ENCODE assay signal across 2 cellular contexts in the genomic region with DNA sequence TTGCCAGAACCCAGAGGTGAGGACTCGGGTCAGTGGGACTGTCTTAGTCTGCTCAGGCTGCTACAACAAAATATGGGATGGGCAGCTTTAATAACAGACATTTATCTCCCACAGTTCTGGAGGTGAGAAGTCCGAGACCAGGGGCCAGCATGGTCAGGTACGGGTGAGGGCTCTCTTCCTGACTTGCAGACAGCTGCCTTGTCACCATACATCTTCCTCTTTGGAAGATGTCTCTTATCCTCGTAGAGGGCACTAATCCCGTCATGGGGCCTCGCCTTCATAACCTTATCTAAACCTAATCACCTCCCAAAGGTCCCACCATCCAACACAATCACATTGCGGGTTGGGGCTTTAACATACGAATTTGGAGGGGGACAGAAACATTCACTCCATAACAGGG.
A peak's percentile ranks its signal among the peaks of the same experiment; 100 is the strongest.
TF ChIP-seq lines count a peak whose summit lies in the region.

No MANE protein-coding gene starts in this region.

TF ChIP-seq in HepG2, 621 proteins besides CTCF, POLR2A, EP300 and RAD21:
- TF ChIP-seq, protein P1, sequence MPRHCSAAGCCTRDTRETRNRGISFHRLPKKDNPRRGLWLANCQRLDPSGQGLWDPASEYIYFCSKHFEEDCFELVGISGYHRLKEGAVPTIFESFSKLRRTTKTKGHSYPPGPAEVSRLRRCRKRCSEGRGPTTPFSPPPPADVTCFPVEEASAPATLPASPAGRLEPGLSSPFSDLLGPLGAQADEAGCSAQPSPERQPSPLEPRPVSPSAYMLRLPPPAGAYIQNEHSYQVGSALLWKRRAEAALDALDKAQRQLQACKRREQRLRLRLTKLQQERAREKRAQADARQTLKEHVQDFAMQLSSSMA (CRISPR knock-in tag; IDR thresholded peaks at IDR 0.05): no peak
- TF ChIP-seq SP140L (CRISPR knock-in tag; IDR thresholded peaks at IDR 0.05; ENCODE audit: borderline replicate concordance) (no peak), HIVEP1 (CRISPR knock-in tag; IDR thresholded peaks at IDR 0.05) (no peak), ZNF616 (CRISPR knock-in tag; IDR thresholded peaks at IDR 0.05; ENCODE audit: low read depth) (no peak), TAF15 (IDR thresholded peaks at IDR 0.05; ENCODE audit: low read depth, low read length, poor library complexity, severe bottlenecking) (no peak), HOXD1 (CRISPR knock-in tag; IDR thresholded peaks at IDR 0.05) (no peak), ATF7-NPFF (CRISPR knock-in tag; IDR thresholded peaks at IDR 0.05; ENCODE audit: low read depth) (no peak), EEA1 (CRISPR knock-in tag; IDR thresholded peaks at IDR 0.05; ENCODE audit: borderline replicate concordance) (no peak), NFE2L2 (IDR thresholded peaks at IDR 0.05; ENCODE audit: low read length) (no peak), ZSCAN25 (CRISPR knock-in tag; IDR thresholded peaks at IDR 0.05) (no peak), HDAC2 (CRISPR knock-in tag; IDR thresholded peaks at IDR 0.05) (no peak), ARID2 (CRISPR knock-in tag; IDR thresholded peaks at IDR 0.05; ENCODE audit: borderline replicate concordance) (no peak)
- TF ChIP-seq, protein P2, sequence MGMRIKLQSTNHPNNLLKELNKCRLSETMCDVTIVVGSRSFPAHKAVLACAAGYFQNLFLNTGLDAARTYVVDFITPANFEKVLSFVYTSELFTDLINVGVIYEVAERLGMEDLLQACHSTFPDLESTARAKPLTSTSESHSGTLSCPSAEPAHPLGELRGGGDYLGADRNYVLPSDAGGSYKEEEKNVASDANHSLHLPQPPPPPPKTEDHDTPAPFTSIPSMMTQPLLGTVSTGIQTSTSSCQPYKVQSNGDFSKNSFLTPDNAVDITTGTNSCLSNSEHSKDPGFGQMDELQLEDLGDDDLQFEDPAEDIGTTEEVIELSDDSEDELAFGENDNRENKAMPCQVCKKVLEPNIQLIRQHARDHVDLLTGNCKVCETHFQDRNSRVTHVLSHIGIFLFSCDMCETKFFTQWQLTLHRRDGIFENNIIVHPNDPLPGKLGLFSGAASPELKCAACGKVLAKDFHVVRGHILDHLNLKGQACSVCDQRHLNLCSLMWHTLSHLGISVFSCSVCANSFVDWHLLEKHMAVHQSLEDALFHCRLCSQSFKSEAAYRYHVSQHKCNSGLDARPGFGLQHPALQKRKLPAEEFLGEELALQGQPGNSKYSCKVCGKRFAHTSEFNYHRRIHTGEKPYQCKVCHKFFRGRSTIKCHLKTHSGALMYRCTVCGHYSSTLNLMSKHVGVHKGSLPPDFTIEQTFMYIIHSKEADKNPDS (CRISPR knock-in tag; IDR thresholded peaks at IDR 0.05): no peak
- TF ChIP-seq, protein P3, sequence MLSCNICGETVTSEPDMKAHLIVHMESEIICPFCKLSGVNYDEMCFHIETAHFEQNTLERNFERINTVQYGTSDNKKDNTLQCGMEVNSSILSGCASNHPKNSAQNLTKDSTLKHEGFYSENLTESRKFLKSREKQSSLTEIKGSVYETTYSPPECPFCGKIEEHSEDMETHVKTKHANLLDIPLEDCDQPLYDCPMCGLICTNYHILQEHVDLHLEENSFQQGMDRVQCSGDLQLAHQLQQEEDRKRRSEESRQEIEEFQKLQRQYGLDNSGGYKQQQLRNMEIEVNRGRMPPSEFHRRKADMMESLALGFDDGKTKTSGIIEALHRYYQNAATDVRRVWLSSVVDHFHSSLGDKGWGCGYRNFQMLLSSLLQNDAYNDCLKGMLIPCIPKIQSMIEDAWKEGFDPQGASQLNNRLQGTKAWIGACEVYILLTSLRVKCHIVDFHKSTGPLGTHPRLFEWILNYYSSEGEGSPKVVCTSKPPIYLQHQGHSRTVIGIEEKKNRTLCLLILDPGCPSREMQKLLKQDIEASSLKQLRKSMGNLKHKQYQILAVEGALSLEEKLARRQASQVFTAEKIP (CRISPR knock-in tag; IDR thresholded peaks at IDR 0.05; ENCODE audit: borderline replicate concordance): no peak
- TF ChIP-seq, protein P4, sequence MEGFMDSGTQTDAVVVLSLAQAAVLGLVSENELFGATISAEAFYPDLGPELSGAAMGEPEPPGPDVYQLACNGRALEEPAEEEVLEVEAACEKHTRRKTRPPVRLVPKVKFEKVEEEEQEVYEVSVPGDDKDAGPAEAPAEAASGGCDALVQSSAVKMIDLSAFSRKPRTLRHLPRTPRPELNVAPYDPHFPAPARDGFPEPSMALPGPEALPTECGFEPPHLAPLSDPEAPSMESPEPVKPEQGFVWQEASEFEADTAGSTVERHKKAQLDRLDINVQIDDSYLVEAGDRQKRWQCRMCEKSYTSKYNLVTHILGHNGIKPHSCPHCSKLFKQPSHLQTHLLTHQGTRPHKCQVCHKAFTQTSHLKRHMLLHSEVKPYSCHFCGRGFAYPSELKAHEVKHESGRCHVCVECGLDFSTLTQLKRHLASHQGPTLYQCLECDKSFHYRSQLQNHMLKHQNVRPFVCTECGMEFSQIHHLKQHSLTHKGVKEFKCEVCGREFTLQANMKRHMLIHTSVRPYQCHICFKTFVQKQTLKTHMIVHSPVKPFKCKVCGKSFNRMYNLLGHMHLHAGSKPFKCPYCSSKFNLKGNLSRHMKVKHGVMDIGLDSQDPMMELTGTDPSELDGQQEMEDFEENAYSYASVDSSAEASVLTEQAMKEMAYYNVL (CRISPR knock-in tag; IDR thresholded peaks at IDR 0.05; ENCODE audit: borderline replicate concordance): no peak
- TF ChIP-seq, protein P5, sequence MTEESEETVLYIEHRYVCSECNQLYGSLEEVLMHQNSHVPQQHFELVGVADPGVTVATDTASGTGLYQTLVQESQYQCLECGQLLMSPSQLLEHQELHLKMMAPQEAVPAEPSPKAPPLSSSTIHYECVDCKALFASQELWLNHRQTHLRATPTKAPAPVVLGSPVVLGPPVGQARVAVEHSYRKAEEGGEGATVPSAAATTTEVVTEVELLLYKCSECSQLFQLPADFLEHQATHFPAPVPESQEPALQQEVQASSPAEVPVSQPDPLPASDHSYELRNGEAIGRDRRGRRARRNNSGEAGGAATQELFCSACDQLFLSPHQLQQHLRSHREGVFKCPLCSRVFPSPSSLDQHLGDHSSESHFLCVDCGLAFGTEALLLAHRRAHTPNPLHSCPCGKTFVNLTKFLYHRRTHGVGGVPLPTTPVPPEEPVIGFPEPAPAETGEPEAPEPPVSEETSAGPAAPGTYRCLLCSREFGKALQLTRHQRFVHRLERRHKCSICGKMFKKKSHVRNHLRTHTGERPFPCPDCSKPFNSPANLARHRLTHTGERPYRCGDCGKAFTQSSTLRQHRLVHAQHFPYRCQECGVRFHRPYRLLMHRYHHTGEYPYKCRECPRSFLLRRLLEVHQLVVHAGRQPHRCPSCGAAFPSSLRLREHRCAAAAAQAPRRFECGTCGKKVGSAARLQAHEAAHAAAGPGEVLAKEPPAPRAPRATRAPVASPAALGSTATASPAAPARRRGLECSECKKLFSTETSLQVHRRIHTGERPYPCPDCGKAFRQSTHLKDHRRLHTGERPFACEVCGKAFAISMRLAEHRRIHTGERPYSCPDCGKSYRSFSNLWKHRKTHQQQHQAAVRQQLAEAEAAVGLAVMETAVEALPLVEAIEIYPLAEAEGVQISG (CRISPR knock-in tag; IDR thresholded peaks at IDR 0.05): no peak

TF ChIP-seq in K562, 482 proteins besides CTCF, POLR2A, EP300 and RAD21:
- TF ChIP-seq GATA2 (CRISPR knock-in tag; IDR thresholded peaks at IDR 0.05): no peak
- 0 out of 2 replicates have a peak, but pooled peaks have one; percentile 42 for TF ChIP-seq ZNF12 (CRISPR knock-in tag; IDR thresholded peaks at IDR 0.05)
- TF ChIP-seq, protein P6, sequence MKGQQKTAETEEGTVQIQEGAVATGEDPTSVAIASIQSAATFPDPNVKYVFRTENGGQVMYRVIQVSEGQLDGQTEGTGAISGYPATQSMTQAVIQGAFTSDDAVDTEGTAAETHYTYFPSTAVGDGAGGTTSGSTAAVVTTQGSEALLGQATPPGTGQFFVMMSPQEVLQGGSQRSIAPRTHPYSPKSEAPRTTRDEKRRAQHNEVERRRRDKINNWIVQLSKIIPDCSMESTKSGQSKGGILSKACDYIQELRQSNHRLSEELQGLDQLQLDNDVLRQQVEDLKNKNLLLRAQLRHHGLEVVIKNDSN (CRISPR knock-in tag; IDR thresholded peaks at IDR 0.05): peak; percentile 16; the same call in 1 of the 2 replicates
- TF ChIP-seq ZNF165 (CRISPR knock-in tag; IDR thresholded peaks at IDR 0.05; ENCODE audit: borderline replicate concordance): 0 out of 2 replicates have a peak, but pooled peaks have one; percentile 42
- no peak for TF ChIP-seq HLTF (IDR thresholded peaks at IDR 0.05)
- TF ChIP-seq NUFIP1 (IDR thresholded peaks at IDR 0.05; ENCODE audit: partially characterized antibody): peak; percentile 56
- TF ChIP-seq FOS (IDR thresholded peaks at IDR 0.05; ENCODE audit: extremely low read depth, insufficient read length): no peak
- TF ChIP-seq ZNF76 (CRISPR knock-in tag; IDR thresholded peaks at IDR 0.05; ENCODE audit: borderline replicate concordance): 0 out of 2 replicates have a peak, but pooled peaks have one; percentile 38
TF ChIP-seq in K562: peak in this region for 5.
